ENCODE assay signal across 39 cellular contexts in genomic region chr17:7108560-7108925, GRCh38. TPM values are rescaled to one million over a fixed set of nuclear protein-coding genes. Genes with fewer than 3 reads are reported as not detected.
"Had no signal": no experiment of that assay in that cellular context is flagged by ENCODE, and none has a peak within 500 bp of the region (broad histone marks: within the 10 kb centered on the region; RNA-seq: fewer than 3 reads in every experiment).

No MANE protein-coding gene starts in this region.

- H3K9me3 Mint-ChIP-seq: activated B cell treated with CpG ODN at 0.5 μM for 24 hours; activated CD4-positive, alpha-beta memory T cell treated with anti-CD3 and anti-CD28 coated beads for 36 hours; activated CD4-positive, alpha-beta T cell treated with anti-CD3 and anti-CD28 coated beads, Interleukin-2, amount 10 ng/mL, durations not matched to agents 24 days and 14 days; activated CD8-positive, alpha-beta T cell treated with anti-CD3 and anti-CD28 coated beads for 36 hours; activated naive CD4-positive, alpha-beta T cell treated with anti-CD3 and anti-CD28 coated beads for 36 hours; activated naive CD8-positive, alpha-beta T cell treated with anti-CD3 and anti-CD28 coated beads, Interleukin-2, amount 10 ng/mL, durations not matched to agents 7 days and 5 days; activated naive CD8-positive, alpha-beta T cell treated with anti-CD3 and anti-CD28 coated beads, Interleukin-2, amount 50 U/mL, for 24 hours; activated T-cell treated with anti-CD3 and anti-CD28 coated beads, Interleukin-2, amount 50 U/mL, for 4 hours; activated T-cell treated with anti-CD3 and anti-CD28 coated beads, Interleukin-2, amount 50 U/mL, for 72 hours; activated T-helper 1 cell treated with anti-CD3 and anti-CD28 coated beads, Interleukin-12 subunit alpha, Interleukin-12 subunit beta, Interleukin-2, Interleukin-4 antibody, amounts not matched to agents 30 ng/mL and 10 ng/mL and 1 ng/mL, durations not matched to agents 14 hours and 24 hours and 36 hours; activated T-helper 17 cell treated with anti-CD3 and anti-CD28 coated beads, Interleukin-2, amount 50 U/mL, for 72 hours; central memory CD8-positive, alpha-beta T cell; T-helper 1 cell treated with Interleukin-12 subunit alpha and Interleukin-12 subunit beta and Interleukin-4 antibody, amounts not matched to agents 30 μg/mL and 1 μg/mL, for 36 hours; T-helper 2 cell treated with Interferon-gamma antibody and Interleukin-4, amounts not matched to agents 5 μg/mL and 100 μg/mL, for 36 hours had no signal

- DNase-seq: activated B cell treated with CpG ODN at 0.5 μM for 24 hours; activated CD4-positive, alpha-beta memory T cell treated with anti-CD3 and anti-CD28 coated beads for 36 hours; activated CD4-positive, alpha-beta T cell treated with anti-CD3 and anti-CD28 coated beads for 4 hours; activated CD4-positive, alpha-beta T cell treated with anti-CD3 and anti-CD28 coated beads, Interleukin-2, amount 10 ng/mL, durations not matched to agents 24 days and 14 days; activated CD4-positive, alpha-beta T cell treated with anti-CD3 and anti-CD28 coated beads, Interleukin-2, amount 50 U/mL, for 1 hour; activated CD4-positive, alpha-beta T cell treated with anti-CD3 and anti-CD28 coated beads, Interleukin-2, amount 50 U/mL, for 4 hours; activated CD4-positive, CD25-positive, alpha-beta regulatory T cell treated with anti-CD3 and anti-CD28 coated beads, Interleukin-2, amount 50 U/mL, for 72 hours; activated CD8-positive, alpha-beta memory T cell treated with anti-CD3 and anti-CD28 coated beads, Interleukin-2, amount 50 U/mL, for 4 hours; activated CD8-positive, alpha-beta T cell treated with anti-CD3 and anti-CD28 coated beads for 36 hours; activated gamma-delta T cell treated with Interleukin-2 at 50 U/mL for 16 hours; activated naive CD4-positive, alpha-beta T cell; activated naive CD4-positive, alpha-beta T cell treated with anti-CD3 and anti-CD28 coated beads for 36 hours; activated naive CD4-positive, alpha-beta T cell treated with anti-CD3 and anti-CD28 coated beads, Interleukin-2, amount 50 U/mL, for 16 hours; activated naive CD8-positive, alpha-beta T cell treated with anti-CD3 and anti-CD28 coated beads, Interleukin-2, amount 10 ng/mL, durations not matched to agents 7 days and 5 days; activated naive CD8-positive, alpha-beta T cell treated with anti-CD3 and anti-CD28 coated beads, Interleukin-2, amount 50 U/mL, for 24 hours; activated T-cell treated with anti-CD3 and anti-CD28 coated beads for 4 hours; activated T-cell treated with anti-CD3 and anti-CD28 coated beads, Interleukin-2, amount 50 U/mL, for 1 hour; activated T-cell treated with anti-CD3 and anti-CD28 coated beads, Interleukin-2, amount 50 U/mL, for 4 hours; activated T-cell treated with anti-CD3 and anti-CD28 coated beads, Interleukin-2, amount 50 U/mL, for 72 hours; amygdala; anterior cingulate cortex; caudate nucleus; cerebellar nuclear complex; T-helper 1 cell; T-helper 2 cell; T-helper 9 cell had no signal

- H3K27ac ChIP-seq: ascending aorta, cardiac muscle cell, VCaP had no signal

- ATAC-seq: activated CD8-positive, alpha-beta T cell treated with anti-CD3 and anti-CD28 coated beads for 36 hours; activated naive CD8-positive, alpha-beta T cell treated with anti-CD3 and anti-CD28 coated beads, Interleukin-2, amount 50 U/mL, for 24 hours; activated T-cell treated with anti-CD3 and anti-CD28 coated beads, Interleukin-2, amount 50 U/mL, for 4 hours; activated T-cell treated with anti-CD3 and anti-CD28 coated beads, Interleukin-2, amount 50 U/mL, for 72 hours; activated T-helper 17 cell treated with anti-CD3 and anti-CD28 coated beads, Interleukin-2, amount 50 U/mL, for 72 hours had no signal

- H3K27me3 ChIP-seq: ascending aorta, cardiac muscle cell had no signal

- H3K36me3 ChIP-seq: ascending aorta, cardiac muscle cell had no signal

- H3K27ac Mint-ChIP-seq: activated B cell treated with CpG ODN at 0.5 μM for 24 hours; activated CD4-positive, alpha-beta memory T cell treated with anti-CD3 and anti-CD28 coated beads for 36 hours; activated CD4-positive, alpha-beta T cell treated with anti-CD3 and anti-CD28 coated beads, Interleukin-2, amount 10 ng/mL, durations not matched to agents 24 days and 14 days; activated CD8-positive, alpha-beta T cell treated with anti-CD3 and anti-CD28 coated beads for 36 hours; activated naive CD4-positive, alpha-beta T cell treated with anti-CD3 and anti-CD28 coated beads for 36 hours; activated naive CD8-positive, alpha-beta T cell; activated naive CD8-positive, alpha-beta T cell treated with anti-CD3 and anti-CD28 coated beads, Interleukin-2, amount 10 ng/mL, durations not matched to agents 7 days and 5 days; activated naive CD8-positive, alpha-beta T cell treated with anti-CD3 and anti-CD28 coated beads, Interleukin-2, amount 50 U/mL, for 24 hours; activated T-cell treated with anti-CD3 and anti-CD28 coated beads, Interleukin-2, amount 50 U/mL, for 72 hours; activated T-helper 1 cell treated with anti-CD3 and anti-CD28 coated beads, Interleukin-12 subunit alpha, Interleukin-12 subunit beta, Interleukin-2, Interleukin-4 antibody, amounts not matched to agents 30 ng/mL and 10 ng/mL and 1 ng/mL, durations not matched to agents 14 hours and 24 hours and 36 hours; brain; T-helper 1 cell treated with Interleukin-12 subunit alpha and Interleukin-12 subunit beta and Interleukin-4 antibody, amounts not matched to agents 30 μg/mL and 1 μg/mL, for 36 hours; T-helper 2 cell treated with Interferon-gamma antibody and Interleukin-4, amounts not matched to agents 5 μg/mL and 100 μg/mL, for 36 hours had no signal

- H3K27me3 Mint-ChIP-seq: activated naive CD8-positive, alpha-beta T cell treated with anti-CD3 and anti-CD28 coated beads, Interleukin-2, amount 10 ng/mL, durations not matched to agents 7 days and 5 days had no signal

- H3K4me3 Mint-ChIP-seq: activated B cell treated with CpG ODN at 0.5 μM for 24 hours; activated CD4-positive, alpha-beta memory T cell treated with anti-CD3 and anti-CD28 coated beads for 36 hours; activated CD4-positive, alpha-beta T cell treated with anti-CD3 and anti-CD28 coated beads, Interleukin-2, amount 10 ng/mL, durations not matched to agents 24 days and 14 days; activated CD8-positive, alpha-beta T cell treated with anti-CD3 and anti-CD28 coated beads for 36 hours; activated naive CD4-positive, alpha-beta T cell treated with anti-CD3 and anti-CD28 coated beads for 36 hours; activated naive CD8-positive, alpha-beta T cell; activated naive CD8-positive, alpha-beta T cell treated with anti-CD3 and anti-CD28 coated beads, Interleukin-2, amount 10 ng/mL, durations not matched to agents 7 days and 5 days; activated naive CD8-positive, alpha-beta T cell treated with anti-CD3 and anti-CD28 coated beads, Interleukin-2, amount 50 U/mL, for 24 hours; activated T-cell treated with anti-CD3 and anti-CD28 coated beads, Interleukin-2, amount 50 U/mL, for 4 hours; activated T-cell treated with anti-CD3 and anti-CD28 coated beads, Interleukin-2, amount 50 U/mL, for 72 hours; activated T-helper 1 cell treated with anti-CD3 and anti-CD28 coated beads, Interleukin-12 subunit alpha, Interleukin-12 subunit beta, Interleukin-2, Interleukin-4 antibody, amounts not matched to agents 30 ng/mL and 10 ng/mL and 1 ng/mL, durations not matched to agents 14 hours and 24 hours and 36 hours; activated T-helper 17 cell treated with anti-CD3 and anti-CD28 coated beads, Interleukin-2, amount 50 U/mL, for 72 hours; brain; central memory CD8-positive, alpha-beta T cell; T-helper 1 cell treated with Interleukin-12 subunit alpha and Interleukin-12 subunit beta and Interleukin-4 antibody, amounts not matched to agents 30 μg/mL and 1 μg/mL, for 36 hours; T-helper 2 cell treated with Interferon-gamma antibody and Interleukin-4, amounts not matched to agents 5 μg/mL and 100 μg/mL, for 36 hours had no signal

- H3K9me3 ChIP-seq: ascending aorta had no signal

- H3K4me3 ChIP-seq: ascending aorta, cardiac muscle cell had no signal

- H3K4me1 Mint-ChIP-seq: brain had no signal

- FAIRE-seq: bronchial epithelial cell, TTC549 had no signal

- H3K36me3 Mint-ChIP-seq: activated CD4-positive, alpha-beta memory T cell treated with anti-CD3 and anti-CD28 coated beads for 36 hours; activated naive CD8-positive, alpha-beta T cell; activated naive CD8-positive, alpha-beta T cell treated with anti-CD3 and anti-CD28 coated beads, Interleukin-2, amount 10 ng/mL, durations not matched to agents 7 days and 5 days; brain had no signal

- H3K4me1 ChIP-seq: ascending aorta had no signal

RNA-seq across cellular contexts. Expression of gene ASGR2, which starts 6.1 kb away (rescaled TPM):
- total RNA-seq: activated B cell treated with CpG ODN at 0.5 μM for 24 hours; activated CD4-positive, alpha-beta memory T cell treated with anti-CD3 and anti-CD28 coated beads for 36 hours; activated CD4-positive, alpha-beta T cell treated with anti-CD3 and anti-CD28 coated beads, Interleukin-2, amount 10 ng/mL, durations not matched to agents 24 days and 14 days; activated CD8-positive, alpha-beta memory T cell treated with anti-CD3 and anti-CD28 coated beads for 36 hours; activated CD8-positive, alpha-beta T cell treated with anti-CD3 and anti-CD28 coated beads for 36 hours; activated naive CD4-positive, alpha-beta T cell treated with anti-CD3 and anti-CD28 coated beads for 36 hours; activated naive CD8-positive, alpha-beta T cell treated with anti-CD3 and anti-CD28 coated beads, Interleukin-2, amount 10 ng/mL, durations not matched to agents 7 days and 5 days; activated T-cell treated with anti-CD3 and anti-CD28 coated beads, Interleukin-2, amount 50 U/mL, for 72 hours; activated T-helper 1 cell treated with anti-CD3 and anti-CD28 coated beads, Interleukin-12 subunit alpha, Interleukin-12 subunit beta, Interleukin-2, Interleukin-4 antibody, amounts not matched to agents 30 ng/mL and 10 ng/mL and 1 ng/mL, durations not matched to agents 14 hours and 24 hours and 36 hours; activated T-helper 17 cell treated with anti-CD3 and anti-CD28 coated beads, Interleukin-2, amount 50 U/mL, for 72 hours; ascending aorta; bronchial epithelial cell; cardiac muscle cell had no signal

RNA-seq across cellular contexts. Expression of gene CLEC10A, which starts 28.5 kb away (rescaled TPM):
- total RNA-seq: activated B cell treated with CpG ODN at 0.5 μM for 24 hours; activated CD4-positive, alpha-beta memory T cell treated with anti-CD3 and anti-CD28 coated beads for 36 hours; activated CD4-positive, alpha-beta T cell treated with anti-CD3 and anti-CD28 coated beads, Interleukin-2, amount 10 ng/mL, durations not matched to agents 24 days and 14 days; activated CD8-positive, alpha-beta memory T cell treated with anti-CD3 and anti-CD28 coated beads for 36 hours; activated CD8-positive, alpha-beta T cell treated with anti-CD3 and anti-CD28 coated beads for 36 hours; activated naive CD4-positive, alpha-beta T cell treated with anti-CD3 and anti-CD28 coated beads for 36 hours; activated T-cell treated with anti-CD3 and anti-CD28 coated beads, Interleukin-2, amount 50 U/mL, for 4 hours; activated T-cell treated with anti-CD3 and anti-CD28 coated beads, Interleukin-2, amount 50 U/mL, for 72 hours; activated T-helper 1 cell treated with anti-CD3 and anti-CD28 coated beads, Interleukin-12 subunit alpha, Interleukin-12 subunit beta, Interleukin-2, Interleukin-4 antibody, amounts not matched to agents 30 ng/mL and 10 ng/mL and 1 ng/mL, durations not matched to agents 14 hours and 24 hours and 36 hours; activated T-helper 17 cell treated with anti-CD3 and anti-CD28 coated beads, Interleukin-2, amount 50 U/mL, for 72 hours; bronchial epithelial cell; cardiac muscle cell had no signal
- polyA plus RNA-seq: cardiac muscle cell had no signal
